Comparison of ENCODE assay signal across 24 cellular contexts in the genomic region with DNA sequence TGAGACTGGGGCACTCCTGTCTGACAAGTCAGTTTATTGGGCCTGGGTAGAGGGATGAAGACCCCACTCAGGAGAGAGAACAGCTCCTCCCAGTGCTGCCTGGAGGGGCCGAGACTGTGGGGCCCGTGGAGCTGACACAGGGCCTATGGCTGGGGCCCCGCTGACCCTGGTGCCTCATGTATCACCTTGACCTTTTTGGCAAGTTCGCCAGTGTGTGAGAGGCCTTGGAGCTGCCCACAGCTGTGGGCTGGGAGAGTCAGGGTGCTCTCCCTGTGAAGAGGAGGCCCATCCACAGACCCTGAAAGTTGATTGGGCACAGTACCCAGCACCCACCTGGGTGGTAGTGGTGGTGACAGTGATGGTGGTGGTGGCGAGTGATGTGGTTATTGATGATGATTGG. TPM values are rescaled to one million over a fixed set of nuclear protein-coding genes. Genes with fewer than 3 reads are reported as not detected.
DNase-seq lines count a peak whose midpoint lies in the region; ATAC-seq and TF ChIP-seq lines count a peak whose summit lies in the region.
"Had no signal": no experiment of that assay in that cellular context is flagged by ENCODE, and none has a peak within 500 bp of the region (broad histone marks: within the 10 kb centered on the region; RNA-seq: fewer than 3 reads in every experiment).

No MANE protein-coding gene starts in this region.

- ATAC-seq in gastroesophageal sphincter = no peak
- ATAC-seq in omental fat pad (ENCODE audit: low FRiP score) = no peak
- ATAC-seq: activated T-cell treated with anti-CD3 and anti-CD28 coated beads, Interleukin-2, amount 50 U/mL, for 4 hours; left cardiac atrium; psoas muscle; stimulated activated naive CD8-positive, alpha-beta T cell treated with anti-CD3 and anti-CD28 coated beads, Interleukin-15, amount 100 ng/mL, for 72 hours had no signal

- H3K4me3 ChIP-seq in SJSA1 (no peak overlapping the region), gastroesophageal sphincter (no peak overlapping the region), stomach (no peak overlapping the region)
- H3K4me3 ChIP-seq: sigmoid colon had no signal

- no peak for TF ChIP-seq CTCF in CD14-positive monocyte (IDR thresholded peaks at IDR 0.05)
- TF ChIP-seq CTCF in gastroesophageal sphincter (IDR thresholded peaks at IDR 0.05) = no peak
- TF ChIP-seq CTCF in stomach (IDR thresholded peaks at IDR 0.05) = no peak
- TF ChIP-seq CTCF in omental fat pad (IDR thresholded peaks at IDR 0.05) = no peak

- no peak for TF ChIP-seq EP300 in gastroesophageal sphincter (IDR thresholded peaks at IDR 0.05)
- TF ChIP-seq EP300 in stomach (IDR thresholded peaks at IDR 0.05) = no peak

- H3K36me3 ChIP-seq in SJSA1 = no peaks in the 10 kb centered on the region; the same call in 1 of the 2 replicates
- H3K36me3 ChIP-seq in gastroesophageal sphincter = peaks cover 0 to 8% of the 10 kb centered on the region in 2 donors
- no peaks in the 10 kb centered on the region for H3K36me3 ChIP-seq in stomach
- H3K36me3 ChIP-seq: sigmoid colon, WERI-Rb-1 had no signal

- peak overlapping the region in 4 of 7 donors; percentile 27 to 90 (median 74) for H3K27ac Mint-ChIP-seq in CD14-positive monocyte
- H3K27ac Mint-ChIP-seq: activated CD4-positive, alpha-beta T cell treated with anti-CD3 and anti-CD28 coated beads, Interleukin-2, amount 10 ng/mL, durations not matched to agents 24 days and 14 days; naive B cell; stimulated activated naive CD8-positive, alpha-beta T cell treated with anti-CD3 and anti-CD28 coated beads, Interleukin-15, amount 100 ng/mL, for 72 hours had no signal

- no peaks in the 10 kb centered on the region for H3K9me3 Mint-ChIP-seq in CD14-positive monocyte
- H3K9me3 Mint-ChIP-seq: activated CD4-positive, alpha-beta T cell treated with anti-CD3 and anti-CD28 coated beads, Interleukin-2, amount 10 ng/mL, durations not matched to agents 24 days and 14 days; activated T-cell treated with anti-CD3 and anti-CD28 coated beads, Interleukin-2, amount 50 U/mL, for 4 hours; naive B cell; stimulated activated naive CD8-positive, alpha-beta T cell treated with anti-CD3 and anti-CD28 coated beads, Interleukin-15, amount 100 ng/mL, for 72 hours had no signal

- WGBS in gastroesophageal sphincter (ENCODE audit: low coverage in 1 of 2), 2 donors = 100% methylated on average over 1 of the region's 5 CpGs
- WGBS in stomach, 5 donors = 92 to 100% (median 94%) methylated on average over 4 to 5 of the region's 5 CpGs

- no peaks in the 10 kb centered on the region for H3K27me3 ChIP-seq in SJSA1 (replicated peaks)
- H3K27me3 ChIP-seq in gastroesophageal sphincter = no peaks in the 10 kb centered on the region
- H3K27me3 ChIP-seq in stomach = peaks cover 0 to 20% (median 2%) of the 10 kb centered on the region in 3 donors
- H3K27me3 ChIP-seq: sigmoid colon had no signal

- DNase-seq in CD14-positive monocyte (ENCODE audit: low spot score) = no peak
- DNase-seq in SJSA1 (ENCODE audit: low read depth in 1 of 2, low spot score in 2 of 2) = no peak
- DNase-seq in stomach = no peak
- no peak for DNase-seq in midbrain (lab: John Stamatoyannopoulos, UW)
- DNase-seq in hippocampal formation (lab: John Stamatoyannopoulos, UW) = no peak
- DNase-seq in activated gamma-delta T cell treated with Interleukin-2 at 50 U/mL for 16 hours = no peak
- DNase-seq in omental fat pad (ENCODE audit: low spot score) = no peak
- DNase-seq: activated CD4-positive, alpha-beta T cell treated with anti-CD3 and anti-CD28 coated beads, Interleukin-2, amount 10 ng/mL, durations not matched to agents 24 days and 14 days; activated naive CD4-positive, alpha-beta T cell treated with Interleukin-2 at 50 U/mL for 16 hours; activated T-cell treated with anti-CD3 and anti-CD28 coated beads, Interleukin-2, amount 50 U/mL, for 4 hours; effector CD8-positive, alpha-beta T cell; KG1; left cardiac atrium; MM.1S; naive B cell; NCI-H2081; NCI-H226; NCI-H69; psoas muscle; sigmoid colon; WERI-Rb-1 had no signal

- no peak overlapping the region for H3K4me3 Mint-ChIP-seq in CD14-positive monocyte
- H3K4me3 Mint-ChIP-seq: activated CD4-positive, alpha-beta T cell treated with anti-CD3 and anti-CD28 coated beads, Interleukin-2, amount 10 ng/mL, durations not matched to agents 24 days and 14 days; activated T-cell treated with anti-CD3 and anti-CD28 coated beads, Interleukin-2, amount 50 U/mL, for 4 hours; naive B cell; stimulated activated naive CD8-positive, alpha-beta T cell treated with anti-CD3 and anti-CD28 coated beads, Interleukin-15, amount 100 ng/mL, for 72 hours had no signal

- peaks cover 4 to 18% (median 14%) of the 10 kb centered on the region in 3 donors for H3K27me3 Mint-ChIP-seq in CD14-positive monocyte (ENCODE audit: low read depth in 3 of 3)

- intact Hi-C loops in CD14-positive monocyte (cut with micrococcal nuclease) = no loop called here
- intact Hi-C loops in stomach (cut with DNase I; ENCODE audit: low total_unique reads) = no loop called here

- peaks cover 31% of the 10 kb centered on the region for H3K4me1 Mint-ChIP-seq in CD14-positive monocyte
- H3K4me1 Mint-ChIP-seq: activated CD4-positive, alpha-beta T cell treated with anti-CD3 and anti-CD28 coated beads, Interleukin-2, amount 10 ng/mL, durations not matched to agents 24 days and 14 days; stimulated activated naive CD8-positive, alpha-beta T cell treated with anti-CD3 and anti-CD28 coated beads, Interleukin-15, amount 100 ng/mL, for 72 hours had no signal

- TF ChIP-seq POLR2A in gastroesophageal sphincter (IDR thresholded peaks at IDR 0.05) (no peak), stomach (IDR thresholded peaks at IDR 0.05) (no peak)

- peaks cover 3% of the 10 kb centered on the region for H3K9me3 ChIP-seq in SJSA1 (replicated peaks)
- H3K9me3 ChIP-seq in gastroesophageal sphincter = no peaks in the 10 kb centered on the region
- H3K9me3 ChIP-seq in stomach = no peaks in the 10 kb centered on the region
- H3K9me3 ChIP-seq: psoas muscle, sigmoid colon had no signal

- H3K27ac ChIP-seq in SJSA1 (peak overlapping the region; percentile 99), gastroesophageal sphincter (peak overlapping the region in 3 of 4 donors; percentile 95 to 99 (median 96)), stomach (peak overlapping the region in 4 of 5 donors; percentile 86 to 95 (median 92))
- H3K27ac ChIP-seq: C4-2B, WERI-Rb-1 had no signal

- H3K4me1 ChIP-seq in SJSA1 (replicated peaks) = peaks cover 74% of the 10 kb centered on the region
- H3K4me1 ChIP-seq in gastroesophageal sphincter = peaks cover 27 to 86% (median 68%) of the 10 kb centered on the region in 3 donors
- peaks cover 78 to 82% (median 79%) of the 10 kb centered on the region in 4 donors for H3K4me1 ChIP-seq in stomach

- no peaks in the 10 kb centered on the region for H3K36me3 Mint-ChIP-seq in CD14-positive monocyte
- H3K36me3 Mint-ChIP-seq: naive B cell had no signal

RNA-seq across cellular contexts. Expression of gene BAHCC1, which starts 28.9 kb away (rescaled TPM):
- under 1 TPM; 0.11 to 0.27 TPM for polyA plus RNA-seq in CD14-positive monocyte
- 5.7 and 6.6 TPM in 2 replicates for total RNA-seq in SJSA1 (2014; rRNA removed; shearing (Covaris generic))
- total RNA-seq in gastroesophageal sphincter = 10 to 100 TPM; 17.5 to 34.3 (median 19.5) TPM
- total RNA-seq in stomach = 10 to 100 TPM in 4 of 5 donors, 1 to 10 TPM in 1; 8.6 to 56.2 (median 15.2) TPM
- polyA plus RNA-seq in stomach = 1 to 10 TPM; 4.9 to 6.6 (median 5.1) TPM
- total RNA-seq in omental fat pad = 10 to 100 TPM in 1 of 4 donors, 1 to 10 TPM in 3; 4.8 to 20.8 (median 7.1) TPM
- total RNA-seq: activated CD4-positive, alpha-beta T cell treated with anti-CD3 and anti-CD28 coated beads, Interleukin-2, amount 10 ng/mL, durations not matched to agents 24 days and 14 days had no signal
